In the genomic region with DNA sequence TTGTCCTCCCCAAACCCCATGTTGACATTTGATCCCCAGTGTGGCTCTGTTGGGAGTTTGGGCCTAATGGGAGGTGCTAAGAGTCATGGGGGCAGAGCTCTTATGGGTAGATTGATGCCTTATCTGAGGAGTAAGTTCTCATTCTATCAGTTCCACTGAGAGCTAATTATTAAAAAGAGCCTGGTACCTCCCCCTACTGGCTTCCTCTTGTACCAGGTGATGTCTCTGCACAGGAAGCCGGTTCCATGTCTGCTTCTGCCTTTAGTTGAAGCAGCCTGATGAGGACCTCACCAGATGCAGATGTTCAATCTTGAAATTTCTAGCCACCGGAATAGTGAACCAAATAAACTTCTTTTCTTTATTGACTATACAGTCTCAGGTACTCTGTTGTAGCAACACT, we compare ENCODE assay signal across 13 cellular contexts. TPM values are rescaled to one million over a fixed set of nuclear protein-coding genes. Genes with fewer than 3 reads are reported as not detected.
DNase-seq lines count a peak whose midpoint lies in the region; ATAC-seq lines count a peak whose summit lies in the region.
"Had no signal": no experiment of that assay in that cellular context is flagged by ENCODE, and none has a peak within 500 bp of the region (broad histone marks: within the 10 kb centered on the region; RNA-seq: fewer than 3 reads in every experiment).

No MANE protein-coding gene starts in this region.

- peaks cover 0 to 9% (median 5%) of the 10 kb centered on the region in 8 donors for H3K9me3 Mint-ChIP-seq in CD4-positive, alpha-beta memory T cell

- DNase-seq in LHCN-M2 (ENCODE audit: low read depth) (peak; percentile 9), myocyte (ENCODE audit: low read depth) (peak; percentile 3), cardiac septum (ENCODE audit: low spot score) (no peak), MV-4-11 (lab: John Stamatoyannopoulos, UW) (no peak)
- no peak for DNase-seq in CD4-positive, alpha-beta memory T cell
- no peak for DNase-seq in activated CD4-positive, CD25-positive, alpha-beta regulatory T cell (lab: John Stamatoyannopoulos, UW)
- DNase-seq: IMR-90; naive thymus-derived CD8-positive, alpha-beta T cell; NCI-H510A treated with DMSO at 0.1 percent for 48 hours; stimulated activated CD4-positive, alpha-beta T cell treated with anti-CD3 and anti-CD28 coated beads, Interleukin-1b, Interleukin-23, amount 100 ng/mL, for 48 hours; SW 1271 had no signal

- no peaks in the 10 kb centered on the region for H3K36me3 ChIP-seq in CD4-positive, alpha-beta memory T cell (ENCODE audit: insufficient read depth, low read length)

- CTCF ChIA-PET in CD4-positive, alpha-beta memory T cell (lab: Charles Lee; ENCODE audit: partially characterized antibody) = interaction anchor here (1.7 kb wide), 1 partner anchor 9 kb away, joined by 6 read pairs; no protein-coding TSS in a partner anchor

- intact Hi-C loops in cardiac septum (cut with DNase I) = no loop called here
- intact Hi-C loops in CD4-positive, alpha-beta memory T cell (cut with micrococcal nuclease) = no loop called here

- H3K27me3 Mint-ChIP-seq in CD4-positive, alpha-beta memory T cell = peaks cover 0 to 1% of the 10 kb centered on the region in 2 donors

- no peak overlapping the region for H3K4me3 Mint-ChIP-seq in CD4-positive, alpha-beta memory T cell
- H3K4me3 Mint-ChIP-seq: naive thymus-derived CD8-positive, alpha-beta T cell had no signal

- H3K9me3 ChIP-seq in CD4-positive, alpha-beta memory T cell (ENCODE audit: control insufficient read depth in 1 of 2, low read length in 2 of 2) = no peaks in the 10 kb centered on the region

- no peaks in the 10 kb centered on the region for H3K4me1 ChIP-seq in CD4-positive, alpha-beta memory T cell (ENCODE audit: insufficient read depth, low read length)

- no peaks in the 10 kb centered on the region for H3K27me3 ChIP-seq in CD4-positive, alpha-beta memory T cell (ENCODE audit: insufficient read depth, low read length)

- peak; percentile 85 for ATAC-seq in GM18511 (IDR thresholded peaks at IDR 0.05; ENCODE audit: unreplicated experiment)
- peak; percentile 88 for ATAC-seq in GM21723 (IDR thresholded peaks at IDR 0.05; ENCODE audit: unreplicated experiment)
- ATAC-seq: naive thymus-derived CD8-positive, alpha-beta T cell had no signal

- no peak overlapping the region for H3K27ac Mint-ChIP-seq in CD4-positive, alpha-beta memory T cell
- H3K27ac Mint-ChIP-seq: naive thymus-derived CD8-positive, alpha-beta T cell had no signal

- H3K4me3 ChIP-seq in CD4-positive, alpha-beta memory T cell (ENCODE audit: low read length in 2 of 2) = no peak overlapping the region

- no peak overlapping the region for H3K27ac ChIP-seq in CD4-positive, alpha-beta memory T cell (ENCODE audit: low read depth, low read length)

- no peaks in the 10 kb centered on the region for H3K36me3 Mint-ChIP-seq in CD4-positive, alpha-beta memory T cell
- H3K36me3 Mint-ChIP-seq: naive thymus-derived CD8-positive, alpha-beta T cell had no signal

- POLR2A ChIA-PET in CD4-positive, alpha-beta memory T cell (lab: Charles Lee; ENCODE audit: partially characterized antibody) = no interaction called here

- no peaks in the 10 kb centered on the region for H3K4me1 Mint-ChIP-seq in CD4-positive, alpha-beta memory T cell
- H3K4me1 Mint-ChIP-seq: naive thymus-derived CD8-positive, alpha-beta T cell had no signal

RNA-seq across cellular contexts. Expression of gene GABRB2, which starts 10.8 kb away (rescaled TPM):
- total RNA-seq in LHCN-M2 (2014; rRNA removed) (5.9 and 10.5 TPM in 2 replicates), myocyte (0.64 and 1.9 TPM in 2 replicates), cardiac septum (0.22 TPM)
- polyA plus RNA-seq in LHCN-M2 (2012) = 0.09 TPM
- polyA plus RNA-seq in myocyte (2012) = 0.01 TPM
- not detected for total RNA-seq in CD4-positive, alpha-beta memory T cell
- not detected for polyA plus RNA-seq in CD4-positive, alpha-beta memory T cell
- total RNA-seq: IMR-90; naive thymus-derived CD8-positive, alpha-beta T cell had no signal
- polyA plus RNA-seq: IMR-90; naive thymus-derived CD8-positive, alpha-beta T cell had no signal

Comparison
In these comparisons a context has a peak if more than half of its experiments do, and no peak if none do; other contexts are left out.
1. DNase-seq: peak in LHCN-M2 (single experiment) and myocyte (single experiment); none in cardiac septum (single experiment), MV-4-11 (single experiment), CD4-positive, alpha-beta memory T cell (0 of 5) and activated CD4-positive, CD25-positive, alpha-beta regulatory T cell (0 of 4).